8 cellular contexts compared by ENCODE assay signal in the genomic region with DNA sequence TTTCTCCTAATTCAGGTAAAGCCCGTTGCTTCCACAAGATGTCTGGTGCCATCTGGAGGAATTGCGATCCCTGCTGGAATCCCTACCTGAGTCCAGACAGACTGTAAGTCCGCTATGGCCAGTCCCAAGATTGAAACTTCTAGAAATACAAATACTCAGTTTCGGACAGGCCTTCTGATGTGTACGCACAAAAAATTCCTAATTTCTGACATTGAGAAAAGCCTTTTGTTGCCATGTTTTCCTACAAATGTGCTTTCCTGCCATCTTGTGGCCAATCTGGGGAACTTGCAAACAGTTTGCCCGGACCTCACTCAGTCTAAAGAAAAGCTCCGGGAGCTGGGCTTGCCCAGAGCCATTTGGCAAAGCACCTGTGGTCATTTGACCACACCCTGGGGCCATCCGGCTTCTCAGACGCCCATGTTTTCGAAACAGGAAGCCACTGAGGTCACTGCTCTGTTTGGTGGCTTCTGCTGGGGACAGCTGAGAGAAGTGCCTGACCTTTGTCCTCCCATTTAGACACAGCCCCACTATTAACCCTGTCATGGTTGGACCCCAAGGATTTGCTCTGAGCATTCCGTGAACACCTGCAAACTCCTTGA.
A peak's percentile ranks its signal among the peaks of the same experiment; 100 is the strongest.
DNase-seq lines count a peak whose midpoint lies in the region; ATAC-seq, FAIRE-seq and TF ChIP-seq lines count a peak whose summit lies in the region.

No MANE protein-coding gene starts in this region.

- H3K36me3 ChIP-seq in HAP-1 (replicated peaks) (no peaks in the 10 kb centered on the region), SU-DHL-6 (ENCODE audit: low read length) (no peaks in the 10 kb centered on the region), ascending aorta (no peaks in the 10 kb centered on the region)

- H3K4me2 ChIP-seq in SU-DHL-6 (ENCODE audit: low read depth, low read length, poor library complexity, severe bottlenecking) = no peak overlapping the region

- H3K27me3 ChIP-seq in HAP-1 (ENCODE audit: low read depth) (no peaks in the 10 kb centered on the region; the same call in 1 of the 2 replicates), SU-DHL-6 (ENCODE audit: low read length) (no peaks in the 10 kb centered on the region), ascending aorta (no peaks in the 10 kb centered on the region)

- H3K9me3 ChIP-seq in HAP-1 = no peaks in the 10 kb centered on the region
- no peaks in the 10 kb centered on the region for H3K9me3 ChIP-seq in SU-DHL-6 (ENCODE audit: insufficient read depth, low read length)
- H3K9me3 ChIP-seq in ascending aorta = no peaks in the 10 kb centered on the region

- TF ChIP-seq CTCF in SU-DHL-6 (IDR thresholded peaks at IDR 0.05; ENCODE audit: insufficient read depth, low read length, poor library complexity, severe bottlenecking) (peak; percentile 68), ascending aorta (IDR thresholded peaks at IDR 0.05) (peak; percentile 76 to 86 (median 78))

- no peaks in the 10 kb centered on the region for H3F3A ChIP-seq in SU-DHL-6 (ENCODE audit: insufficient read depth)

- H3K4me3 ChIP-seq in HAP-1 = no peak overlapping the region
- H3K4me3 ChIP-seq in SU-DHL-6 (ENCODE audit: insufficient read depth, low read length, poor library complexity, severe bottlenecking) = no peak overlapping the region
- no peak overlapping the region for H3K4me3 ChIP-seq in ascending aorta

- DNase-seq in HAP-1 (ENCODE audit: low spot score in 2 of 2) (peak; percentile 75 to 76), MV-4-11 (lab: John Stamatoyannopoulos, UW) (peak; percentile 77), ascending aorta (ENCODE audit: low spot score in 2 of 2) (peak; percentile 21 to 81), left ventricle myocardium superior (peak; percentile 66), pulmonary artery endothelial cell (ENCODE audit: low read depth, low spot score) (peak; percentile 20), occipital lobe (lab: John Stamatoyannopoulos, UW) (no peak)

- intact Hi-C loops in ascending aorta (cut with DNase I) = loop anchor here (5.0 to 10.0 kb wide), 4 partner anchors 172 to 818 kb away; partner anchors contain the start of gene FARP1
- intact Hi-C loops in left ventricle myocardium superior (cut with micrococcal nuclease) = loop anchor here (10.0 kb wide), 1 partner anchor 818 kb away; no protein-coding TSS in a partner anchor

- no peak overlapping the region for H3K27ac ChIP-seq in SU-DHL-6 (ENCODE audit: low read depth, low read length)
- H3K27ac ChIP-seq in ascending aorta = no peak overlapping the region

- in situ Hi-C loops in HAP-1 (cut with MboI; ENCODE audit: low sequenced_read_pairs) = no loop called here

- H3K9ac ChIP-seq in SU-DHL-6 (ENCODE audit: low read length) = no peak overlapping the region

- peaks cover 20% of the 10 kb centered on the region for H3K4me1 ChIP-seq in HAP-1
- H3K4me1 ChIP-seq in ascending aorta = peaks cover 2 to 4% of the 10 kb centered on the region in 2 donors

- FAIRE-seq in G401.6 (lab: Jason Lieb, UNC) = peak; percentile 90

- no peaks in the 10 kb centered on the region for H3K79me2 ChIP-seq in SU-DHL-6 (ENCODE audit: insufficient read depth, low read length)

- H3K9me2 ChIP-seq in SU-DHL-6 (replicated peaks; ENCODE audit: insufficient read depth, low read length) = no peaks in the 10 kb centered on the region

- no peaks in the 10 kb centered on the region for H4K20me1 ChIP-seq in SU-DHL-6 (ENCODE audit: low read depth, low read length)

- no peak overlapping the region for H2AFZ ChIP-seq in SU-DHL-6 (ENCODE audit: low read depth, low read length, severe bottlenecking)

- peak; percentile 95 for ATAC-seq in left ventricle myocardium superior
